In the genomic region with DNA sequence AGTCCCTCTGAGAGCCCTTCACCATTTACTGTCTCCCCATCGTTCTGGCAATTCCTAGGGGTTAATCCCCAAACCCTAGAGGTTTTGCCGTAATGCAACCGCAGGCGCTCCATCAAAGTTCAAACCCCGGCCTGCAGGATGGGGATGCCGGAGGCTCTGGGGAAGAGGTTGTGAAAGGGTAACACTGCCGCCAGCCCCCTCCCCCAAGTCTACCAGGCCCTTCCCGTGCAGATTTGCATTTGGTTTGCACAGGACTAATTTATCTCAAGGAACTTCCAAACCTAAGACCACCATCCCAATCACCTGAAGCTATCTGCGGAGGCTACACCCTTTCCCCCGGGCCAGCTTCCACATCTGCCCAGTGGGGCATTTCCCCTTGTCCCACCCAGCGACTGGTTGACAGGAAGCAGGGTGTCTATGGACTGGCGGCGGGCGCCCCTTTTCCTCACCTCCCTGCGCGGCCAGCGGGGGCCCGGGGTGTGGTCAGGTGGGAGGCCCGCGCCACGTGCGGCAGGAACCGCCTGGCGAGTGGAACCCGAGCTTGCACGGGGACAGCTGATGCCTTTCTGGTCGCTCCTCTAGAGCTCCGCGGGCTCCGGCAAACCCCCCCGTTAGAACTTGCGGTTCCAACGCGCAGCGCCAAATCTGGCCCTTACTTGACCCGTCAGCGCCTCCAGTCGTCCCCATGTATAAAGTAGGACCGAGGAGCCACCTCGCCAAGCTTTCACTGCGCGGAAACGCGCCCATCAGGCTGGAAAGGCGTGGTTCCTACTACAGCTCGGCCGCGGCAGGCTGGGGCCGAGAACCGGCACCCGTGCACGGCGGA, we compare ENCODE assay signal across 8 cellular contexts. TPM values are rescaled to one million over a fixed set of nuclear protein-coding genes. Genes with fewer than 3 reads are reported as not detected.
A peak's percentile ranks its signal among the peaks of the same experiment; 100 is the strongest.
DNase-seq lines count a peak whose midpoint lies in the region; ATAC-seq and TF ChIP-seq lines count a peak whose summit lies in the region.

No MANE protein-coding gene starts in this region.

- peak; percentile 64 for ATAC-seq in activated B cell treated with CpG ODN at 0.5 μM for 24 hours (ENCODE audit: low read depth)
- peak; percentile 26 to 75 (median 61) for ATAC-seq in heart right ventricle
- no peak for ATAC-seq in GM19035 (IDR thresholded peaks at IDR 0.05; ENCODE audit: unreplicated experiment)

- H3K27ac Mint-ChIP-seq in activated B cell treated with CpG ODN at 0.5 μM for 24 hours (no peak overlapping the region), MCF 10A (ENCODE audit: low read depth, unreplicated experiment) (no peak overlapping the region)

- 17 to 20% methylated on average over 53 of the region's 53 CpGs for WGBS in heart right ventricle, 2 donors
- WGBS in spleen, 5 donors, result 6 to 16% (median 6%) methylated on average over 34 to 53 of the region's 53 CpGs

- H3K36me3 ChIP-seq in heart right ventricle (peaks cover 0 to 36% (median 15%) of the 10 kb centered on the region in 9 donors), spleen (peaks cover 0 to 33% (median 20%) of the 10 kb centered on the region in 6 donors)

- CTCF ChIA-PET in activated B cell treated with CpG ODN at 0.5 μM for 24 hours (lab: Charles Lee) (interaction anchor here (2.0 kb wide), 1 partner anchor 29 kb away, joined by 8 read pairs; no protein-coding TSS in a partner anchor), MCF 10A (lab: Yijun Ruan, JAX) (interaction anchor here (1.2 to 1.8 kb wide), 2 partner anchors 16 to 66 kb away, joined by 3 to 6 read pairs; no protein-coding TSS in a partner anchor)

- H3K4me3 Mint-ChIP-seq in activated B cell treated with CpG ODN at 0.5 μM for 24 hours, result peak overlapping the region; percentile 55
- no peak overlapping the region for H3K4me3 Mint-ChIP-seq in MCF 10A (ENCODE audit: unreplicated experiment)

- H3K9me3 ChIP-seq in heart right ventricle (no peaks in the 10 kb centered on the region), spleen (no peaks in the 10 kb centered on the region)

- H3K4me1 Mint-ChIP-seq in activated B cell treated with CpG ODN at 0.5 μM for 24 hours (peaks cover 5% of the 10 kb centered on the region), MCF 10A (ENCODE audit: insufficient read depth, unreplicated experiment) (no peaks in the 10 kb centered on the region)

- H3K9me3 Mint-ChIP-seq in activated B cell treated with CpG ODN at 0.5 μM for 24 hours (no peaks in the 10 kb centered on the region), MCF 10A (ENCODE audit: unreplicated experiment) (no peaks in the 10 kb centered on the region)

- peaks cover 2% of the 10 kb centered on the region for H3K36me3 Mint-ChIP-seq in activated B cell treated with CpG ODN at 0.5 μM for 24 hours (ENCODE audit: low read depth)
- peaks cover 11% of the 10 kb centered on the region for H3K36me3 Mint-ChIP-seq in MCF 10A (ENCODE audit: insufficient read depth, unreplicated experiment)

- H3K27me3 ChIP-seq in heart right ventricle (peaks cover 0 to 32% (median 0%) of the 10 kb centered on the region in 7 donors), spleen (replicated peaks in 1 of 7) (peaks cover 0 to 45% (median 7%) of the 10 kb centered on the region in 7 donors)

- no TSS peak for BruUV-seq in MCF 10A (replicated peaks; lab: Mats Ljungman, UMichigan)

- no peak for TF ChIP-seq POLR2A in spleen (IDR thresholded peaks at IDR 0.05)

- H3K27ac ChIP-seq in heart right ventricle (no peak overlapping the region), spleen (no peak overlapping the region)

- POLR2A ChIA-PET in activated B cell treated with CpG ODN at 0.5 μM for 24 hours (lab: Charles Lee), result no interaction called here
- POLR2A ChIA-PET in MCF 10A (lab: Yijun Ruan, JAX), result interaction anchor here (0.9 to 1.6 kb wide), 5 partner anchors 16 to 68 kb away, joined by 3 to 8 read pairs (median 3); no protein-coding TSS in a partner anchor

- intact Hi-C loops in activated B cell treated with CpG ODN at 0.5 μM for 24 hours (cut with micrococcal nuclease), result no loop called here
- intact Hi-C loops in heart right ventricle (cut with DNase I), result no loop called here
- intact Hi-C loops in spleen (cut with DNase I; ENCODE audit: low total_unique reads), result no loop called here
- intact Hi-C loops in MCF 10A (cut with micrococcal nuclease), result no loop called here

- peak overlapping the region in 8 of 10 donors; percentile 4 to 42 (median 18) for H3K4me3 ChIP-seq in heart right ventricle
- H3K4me3 ChIP-seq in spleen, result peak overlapping the region in 4 of 8 donors; percentile 4 to 54 (median 16)

- H3K4me1 ChIP-seq in heart right ventricle (peaks cover 0 to 29% (median 15%) of the 10 kb centered on the region in 9 donors), spleen (peaks cover 8 to 22% (median 14%) of the 10 kb centered on the region in 6 donors)

- H3K27me3 Mint-ChIP-seq in activated B cell treated with CpG ODN at 0.5 μM for 24 hours (peaks cover 14% of the 10 kb centered on the region), MCF 10A (ENCODE audit: insufficient read depth, unreplicated experiment) (no peaks in the 10 kb centered on the region)

- no peak for TF ChIP-seq CTCF in activated B cell treated with CpG ODN at 0.5 μM for 24 hours (IDR thresholded peaks at IDR 0.05)
- TF ChIP-seq CTCF in heart right ventricle (IDR thresholded peaks at IDR 0.05), result peak in 3 of 9 donors; percentile 19 to 33 (median 27)
- no peak for TF ChIP-seq CTCF in spleen (IDR thresholded peaks at IDR 0.05 in 8 of 11, conservative IDR thresholded peaks at IDR 0.05 in 3 of 11)
- no peak for TF ChIP-seq CTCF in MCF 10A (IDR thresholded peaks at IDR 0.05; ENCODE audit: unreplicated experiment)

- DNase-seq in NCI-H524 (lab: John Stamatoyannopoulos, UW) (peak; percentile 16 to 74), NCI-H524 treated with DMSO at 0.1 percent for 48 hours (lab: John Stamatoyannopoulos, UW) (no peak), activated B cell treated with CpG ODN at 0.5 μM for 24 hours (no peak), heart right ventricle (peak; percentile 24 to 46), spleen (peak; percentile 74), MCF 10A (ENCODE audit: unreplicated experiment) (no peak), HuH-7.5 (ENCODE audit: low spot score) (no peak)

RNA-seq across cellular contexts. Expression of a gene that starts 9.4 kb away (rescaled TPM):
- total RNA-seq in activated B cell treated with CpG ODN at 0.5 μM for 24 hours (0.58 and 0.88 TPM in 2 replicates), heart right ventricle (1 to 10 TPM in 1 of 10 donors, under 1 TPM in 9; 0.06 to 1.6 (median 0.45) TPM), spleen (1 to 10 TPM in 2 of 7 donors, under 1 TPM in 5; 0.52 to 1.6 (median 0.67) TPM), MCF 10A (2022) (4.1 and 5.7 TPM in 2 replicates)
- polyA plus RNA-seq in heart right ventricle (under 1 TPM; 0.19 to 0.51 TPM), spleen (1 to 10 TPM in 2 of 3 donors, under 1 TPM in 1; 0.93 to 1.4 (median 1.1) TPM)

RNA-seq across cellular contexts. Expression of a gene that starts 39.1 kb away (rescaled TPM):
- 82.1 and 84.8 TPM in 2 replicates for total RNA-seq in activated B cell treated with CpG ODN at 0.5 μM for 24 hours
- total RNA-seq in heart right ventricle, result 10 to 100 TPM; 15.8 to 26.3 (median 21.5) TPM
- 10 to 100 TPM; 51.1 to 53.6 TPM for polyA plus RNA-seq in heart right ventricle
- 10 to 100 TPM; 26.1 to 54.8 (median 38.1) TPM for total RNA-seq in spleen
- polyA plus RNA-seq in spleen, result 100 to 1,000 TPM; 111 to 173 (median 165) TPM
- 69.4 and 97.1 TPM in 2 replicates for total RNA-seq in MCF 10A (2022)

RNA-seq across cellular contexts. Expression of a gene that starts 43.9 kb away (rescaled TPM):
- total RNA-seq in activated B cell treated with CpG ODN at 0.5 μM for 24 hours (37.1 and 46.1 TPM in 2 replicates), heart right ventricle (10 to 100 TPM; 25.2 to 48.4 (median 29.4) TPM), spleen (10 to 100 TPM; 38.2 to 53.7 (median 48.2) TPM), MCF 10A (2022) (116 and 136 TPM in 2 replicates)
- polyA plus RNA-seq in heart right ventricle (10 to 100 TPM; 31.0 to 77.1 TPM), spleen (10 to 100 TPM; 25.6 to 37.3 (median 28.1) TPM)

Comparison
In these comparisons a context has a peak if more than half of its experiments do, and no peak if none do; other contexts are left out.
1. DNase-seq: peak in NCI-H524 (2 of 2), heart right ventricle (2 of 2) and spleen (single experiment); none in NCI-H524 treated with DMSO at 0.1 percent for 48 hours (single experiment), activated B cell treated with CpG ODN at 0.5 μM for 24 hours (single experiment), MCF 10A (single experiment) and HuH-7.5 (single experiment).